Comparison of ENCODE assay signal across 25 cellular contexts in genomic region chr17:9564104-9564503, GRCh38. TPM values are rescaled to one million over a fixed set of nuclear protein-coding genes. Genes with fewer than 3 reads are reported as not detected.
"Had no signal": no experiment of that assay in that cellular context is flagged by ENCODE, and none has a peak within 500 bp of the region (broad histone marks: within the 10 kb centered on the region; RNA-seq: fewer than 3 reads in every experiment).

No MANE protein-coding gene starts in this region.

- H3K4me3 ChIP-seq: colonic mucosa, right atrium auricular region, sigmoid colon, skin epidermis, testis, tibial nerve, upper lobe of right lung had no signal

- H3K4me1 Mint-ChIP-seq: neural crest cell had no signal

- H3K9me3 ChIP-seq: colonic mucosa, right atrium auricular region, sigmoid colon, testis, tibial nerve, upper lobe of right lung had no signal

- H3K27me3 Mint-ChIP-seq: naive B cell; stimulated activated naive B cell treated with anti-CD40 and anti-IgM and Interleukin-4, amounts not matched to agents 10 μg/mL and 1 μg/mL and 100 μg/mL, for 72 hours; stimulated activated naive CD8-positive, alpha-beta T cell treated with anti-CD3 and anti-CD28 coated beads, Interleukin-15, amount 100 ng/mL, for 72 hours had no signal

- H3K27me3 ChIP-seq: colonic mucosa, foreskin keratinocyte, right atrium auricular region, sigmoid colon, testis, tibial nerve, upper lobe of right lung had no signal

- DNase-seq: colonic mucosa; dermis blood vessel endothelial cell; erythroblast; foreskin keratinocyte; kidney; left cardiac atrium; mesendoderm; naive B cell; sigmoid colon; stimulated activated CD4-positive, alpha-beta T cell treated with anti-CD3 and anti-CD28 coated beads, Interleukin-2, amount 100 ng/mL, for 24 hours; stimulated activated CD4-positive, alpha-beta T cell treated with anti-CD3 and anti-CD28 coated beads, Interleukin-4, amount 100 ng/mL, for 4 hours; stimulated activated naive B cell treated with anti-CD40 and anti-IgM and Interleukin-4, amounts not matched to agents 10 μg/mL and 1 μg/mL and 100 μg/mL, for 72 hours; stimulated activated naive CD8-positive, alpha-beta T cell treated with anti-CD3 and anti-CD28 coated beads, Interleukin-15, amount 100 ng/mL, for 72 hours; testis; upper lobe of right lung had no signal

- ATAC-seq: foreskin keratinocyte; left cardiac atrium; stimulated activated naive B cell treated with anti-CD40 and anti-IgM and Interleukin-4, amounts not matched to agents 10 μg/mL and 1 μg/mL and 100 μg/mL, for 72 hours; stimulated activated naive CD8-positive, alpha-beta T cell treated with anti-CD3 and anti-CD28 coated beads, Interleukin-15, amount 100 ng/mL, for 72 hours; upper lobe of right lung had no signal

- H3K27ac Mint-ChIP-seq: stimulated activated naive B cell treated with anti-CD40 and anti-IgM and Interleukin-4, amounts not matched to agents 10 μg/mL and 1 μg/mL and 100 μg/mL, for 72 hours; stimulated activated naive CD8-positive, alpha-beta T cell treated with anti-CD3 and anti-CD28 coated beads, Interleukin-15, amount 100 ng/mL, for 72 hours had no signal

- H3K4me1 ChIP-seq: colonic mucosa, foreskin keratinocyte, right atrium auricular region, sigmoid colon, testis, tibial nerve, upper lobe of right lung had no signal

- H3K27ac ChIP-seq: colonic mucosa, foreskin keratinocyte, right atrium auricular region, sigmoid colon, skin epidermis, testis, tibial nerve, upper lobe of right lung had no signal

- H3K36me3 ChIP-seq: colonic mucosa had no signal

- H3K9me3 Mint-ChIP-seq: neural crest cell; stimulated activated naive CD8-positive, alpha-beta T cell treated with anti-CD3 and anti-CD28 coated beads, Interleukin-15, amount 100 ng/mL, for 72 hours had no signal

- H3K4me3 Mint-ChIP-seq: naive B cell; neural crest cell; stimulated activated naive B cell treated with anti-CD40 and anti-IgM and Interleukin-4, amounts not matched to agents 10 μg/mL and 1 μg/mL and 100 μg/mL, for 72 hours; stimulated activated naive CD8-positive, alpha-beta T cell treated with anti-CD3 and anti-CD28 coated beads, Interleukin-15, amount 100 ng/mL, for 72 hours had no signal

RNA-seq across cellular contexts. Expression of gene CFAP52, which starts 12.3 kb away (rescaled TPM):
- total RNA-seq: colonic mucosa, dermis blood vessel endothelial cell, endothelial cell of umbilical vein, foreskin keratinocyte, lung microvascular endothelial cell, neural crest cell, osteocyte, posterior vena cava, subcutaneous adipose tissue, upper lobe of right lung had no signal
- polyA plus RNA-seq: endothelial cell of umbilical vein, foreskin keratinocyte, liver had no signal
